15 cellular contexts compared by ENCODE assay signal in the genomic region with DNA sequence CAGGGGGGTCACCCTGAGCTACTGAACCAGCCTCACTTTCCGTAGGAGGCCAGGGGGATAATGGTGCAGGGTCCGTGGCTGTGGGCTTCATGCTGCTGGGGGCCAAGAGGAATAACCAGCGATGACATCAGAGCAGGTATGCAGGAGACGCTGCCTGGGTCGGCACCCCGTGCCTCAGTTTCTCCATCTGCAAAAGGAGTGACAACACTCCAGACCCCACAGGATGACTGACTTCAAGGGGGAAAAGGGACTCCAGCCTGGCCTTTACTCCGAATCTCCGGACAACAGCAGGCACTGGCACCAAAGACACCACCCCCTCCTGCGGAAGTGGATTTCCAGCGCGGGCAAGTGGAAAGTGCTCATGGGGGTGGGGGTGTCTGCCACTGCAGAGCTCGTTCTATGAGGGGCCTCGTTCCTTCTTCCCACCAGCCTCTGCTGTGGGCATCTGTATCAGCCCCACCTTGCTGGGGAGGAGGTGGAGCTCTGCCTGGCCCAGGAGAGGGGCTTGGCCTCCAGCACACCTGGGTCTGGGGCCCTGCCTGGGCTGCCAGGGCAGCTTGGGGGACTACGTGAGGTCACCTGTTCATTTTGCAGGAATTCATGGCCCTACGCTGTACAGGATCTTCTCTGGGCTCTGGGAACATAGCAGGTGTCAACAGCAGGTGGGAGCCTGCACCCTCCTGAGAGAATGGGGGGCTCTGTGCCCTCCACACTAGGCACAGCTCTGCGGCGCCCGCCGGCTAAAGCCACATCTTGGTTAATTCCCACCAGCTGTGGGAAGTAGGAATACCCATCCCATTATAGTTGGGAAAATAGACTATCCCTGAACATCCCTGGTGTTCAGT.
"Had no signal": no experiment of that assay in that cellular context is flagged by ENCODE, and none has a peak within 500 bp of the region (broad histone marks: within the 10 kb centered on the region; RNA-seq: fewer than 3 reads in every experiment).

No MANE protein-coding gene starts in this region.

- DNase-seq: activated CD4-positive, alpha-beta memory T cell treated with anti-CD3 and anti-CD28 coated beads for 36 hours; activated CD4-positive, alpha-beta T cell treated with anti-CD3 and anti-CD28 coated beads for 36 hours; cerebellar nuclear complex; effector CD4-positive, alpha-beta T cell; gastrocnemius medialis; immature natural killer cell; nucleus accumbens; stimulated activated CD4-positive, alpha-beta T cell treated with anti-CD3 and anti-CD28 coated beads, Interleukin-2, amount 100 ng/mL, for 24 hours; stimulated activated naive CD4-positive, alpha-beta T cell treated with Interleukin-2 at 50 U/mL for 16 hours; substantia nigra had no signal

- H3K27me3 Mint-ChIP-seq: activated CD4-positive, alpha-beta memory T cell treated with anti-CD3 and anti-CD28 coated beads for 36 hours; activated CD4-positive, alpha-beta T cell treated with anti-CD3 and anti-CD28 coated beads for 36 hours had no signal

- H3K27me3 ChIP-seq: gastrocnemius medialis had no signal

- H3K4me3 ChIP-seq: breast epithelium, gastrocnemius medialis, tibial nerve had no signal

- H3K36me3 Mint-ChIP-seq: activated CD4-positive, alpha-beta memory T cell treated with anti-CD3 and anti-CD28 coated beads for 36 hours; immature natural killer cell had no signal

- H3K9me3 Mint-ChIP-seq: activated CD4-positive, alpha-beta memory T cell treated with anti-CD3 and anti-CD28 coated beads for 36 hours; immature natural killer cell; nephron; T-helper 2 cell treated with Interferon-gamma antibody and Interleukin-4, amounts not matched to agents 5 μg/mL and 100 μg/mL, for 36 hours had no signal

- H3K4me3 Mint-ChIP-seq: activated CD4-positive, alpha-beta memory T cell treated with anti-CD3 and anti-CD28 coated beads for 36 hours; activated CD4-positive, alpha-beta T cell treated with anti-CD3 and anti-CD28 coated beads for 36 hours; immature natural killer cell; nephron; T-helper 2 cell treated with Interferon-gamma antibody and Interleukin-4, amounts not matched to agents 5 μg/mL and 100 μg/mL, for 36 hours had no signal

- ATAC-seq: activated CD4-positive, alpha-beta T cell treated with anti-CD3 and anti-CD28 coated beads for 36 hours; esophagus mucosa; gastrocnemius medialis had no signal

- H3K27ac ChIP-seq: breast epithelium, gastrocnemius medialis, tibial nerve had no signal

- H3K4me1 Mint-ChIP-seq: activated CD4-positive, alpha-beta T cell treated with anti-CD3 and anti-CD28 coated beads for 36 hours; immature natural killer cell had no signal

- H3K4me1 ChIP-seq: breast epithelium, gastrocnemius medialis, tibial nerve had no signal

- H3K27ac Mint-ChIP-seq: activated CD4-positive, alpha-beta memory T cell treated with anti-CD3 and anti-CD28 coated beads for 36 hours; activated CD4-positive, alpha-beta T cell treated with anti-CD3 and anti-CD28 coated beads for 36 hours; nephron; T-helper 2 cell treated with Interferon-gamma antibody and Interleukin-4, amounts not matched to agents 5 μg/mL and 100 μg/mL, for 36 hours had no signal

- H3K36me3 ChIP-seq: breast epithelium, gastrocnemius medialis, tibial nerve had no signal

- H3K9me3 ChIP-seq: gastrocnemius medialis had no signal
